In the genomic region with DNA sequence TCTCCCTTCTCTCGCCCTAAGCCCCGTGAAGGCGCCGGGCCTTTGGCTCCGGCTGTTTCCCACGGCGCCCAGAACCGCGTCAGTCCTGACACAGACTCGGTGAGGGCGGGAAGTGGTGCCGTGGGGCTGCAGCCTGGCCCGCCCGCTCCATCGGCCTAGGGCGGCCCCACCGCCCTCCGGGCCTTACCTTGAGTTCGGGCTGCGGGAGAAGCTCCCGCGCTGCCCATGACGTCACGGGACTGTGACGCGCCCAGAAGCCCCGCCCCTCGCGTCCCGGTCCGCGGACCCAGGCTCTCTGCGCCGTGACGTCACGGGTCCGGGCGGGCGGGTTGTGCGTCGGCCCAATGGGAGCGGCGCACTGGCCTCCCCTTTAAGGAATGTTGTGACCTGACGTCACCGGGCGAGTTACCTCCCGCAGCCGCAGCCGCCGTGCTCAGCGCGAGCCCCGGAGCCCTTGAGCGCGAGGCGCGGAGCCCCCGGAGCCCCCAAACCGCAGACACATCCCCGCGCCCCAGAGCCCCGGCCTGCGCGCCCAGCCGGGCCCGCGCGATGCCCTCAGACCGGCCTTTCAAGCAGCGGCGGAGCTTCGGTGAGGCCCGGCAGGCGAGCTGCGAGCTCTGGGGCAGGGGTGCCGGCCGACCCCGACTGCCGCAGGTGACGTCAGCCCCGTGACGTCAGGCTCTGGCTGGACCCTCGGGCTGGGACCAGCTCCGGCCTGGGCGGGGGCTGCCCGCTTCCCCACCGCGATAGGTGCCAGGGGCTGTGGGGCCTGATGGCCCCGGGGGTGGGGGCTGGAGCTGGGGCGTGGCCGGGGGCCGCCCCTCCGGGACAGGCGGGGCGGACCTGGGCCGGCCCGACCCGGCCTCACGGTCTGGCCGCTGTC, we compare ENCODE assay signal across 9 cellular contexts. TPM values are rescaled to one million over a fixed set of nuclear protein-coding genes. Genes with fewer than 3 reads are reported as not detected.
DNase-seq lines count a peak whose midpoint lies in the region; FAIRE-seq and TF ChIP-seq lines count a peak whose summit lies in the region.
"Had no signal": no experiment of that assay in that cellular context is flagged by ENCODE, and none has a peak within 500 bp of the region (broad histone marks: within the 10 kb centered on the region; RNA-seq: fewer than 3 reads in every experiment).

A gene (plus strand): TSS at position 399 of the 883 bp plus-strand sequence. CDS start 151 bp downstream, at position 550.

- peaks cover 0 to 5% of the 10 kb centered on the region in 2 donors for H3K4me1 ChIP-seq in kidney (ENCODE audit: control insufficient read depth in 1 of 2, insufficient read depth in 1 of 2, low read depth in 1 of 2, low read length in 2 of 2)

- H3K4me3 ChIP-seq in MG63: peak within 1 kb of the TSS; percentile 40
- peak within 1 kb of the TSS; percentile 86 to 90 for H3K4me3 ChIP-seq in kidney (ENCODE audit: low read length in 2 of 2)

- peak within 1 kb of the TSS; percentile 92 for H3K27ac Mint-ChIP-seq in chondrocyte (ENCODE audit: unreplicated experiment)

- intact Hi-C loops in kidney (cut with DNase I): no loop called here

- TF ChIP-seq CTCF in chondrocyte (IDR thresholded peaks at IDR 0.05) (no peak), kidney (IDR thresholded peaks at IDR 0.05; ENCODE audit: borderline replicate concordance, extremely low read depth, insufficient read depth) (no peak)

- peaks cover 2% of the 10 kb centered on the region for H3K36me3 Mint-ChIP-seq in chondrocyte (ENCODE audit: low read depth)

- no peaks in the 10 kb centered on the region for H3K27me3 Mint-ChIP-seq in chondrocyte (ENCODE audit: low read depth)

- DNase-seq in SHP77 (lab: John Stamatoyannopoulos, UW): peak; percentile 43 to 68
- no peak for DNase-seq in SHP77 treated with DMSO at 0.1 percent for 48 hours (lab: John Stamatoyannopoulos, UW)
- peak; percentile 72 for DNase-seq in MG63
- peak; percentile 94 for DNase-seq in activated CD4-positive, alpha-beta T cell treated with anti-CD3 and anti-CD28 coated beads for 48 hours
- DNase-seq in chondrocyte (ENCODE audit: low spot score): peak; percentile 97
- DNase-seq in kidney: peak; percentile 98
- peak; percentile 83 to 85 for DNase-seq in stimulated activated CD4-positive, alpha-beta T cell treated with anti-CD3 and anti-CD28 coated beads, Interleukin-12 subunit alpha, Interleukin-12 subunit beta, amount 100 ng/mL, for 24 hours (ENCODE audit: low read depth in 2 of 2)
- no peak for DNase-seq in NCI-H1436 treated with DMSO at 0.1 percent for 48 hours (lab: John Stamatoyannopoulos, UW)
- DNase-seq: DND-41 had no signal

- no peaks in the 10 kb centered on the region for H3K27me3 ChIP-seq in MG63

- peaks cover 19% of the 10 kb centered on the region for H3K4me1 Mint-ChIP-seq in chondrocyte (ENCODE audit: low read depth)

- H3K4me3 Mint-ChIP-seq in chondrocyte (ENCODE audit: unreplicated experiment): peak within 1 kb of the TSS; percentile 88

- peak within 1 kb of the TSS; percentile 97 to 99 for H3K9ac ChIP-seq in kidney (ENCODE audit: low read length in 2 of 2)

- FAIRE-seq in kidney (lab: Jason Lieb, UNC): no peak

- H3K9me3 Mint-ChIP-seq in chondrocyte (ENCODE audit: low read depth): no peaks in the 10 kb centered on the region

- H3K27ac ChIP-seq in kidney (ENCODE audit: low read depth in 2 of 2, low read length in 2 of 2): peak within 1 kb of the TSS; percentile 86 to 89

- H3K9me3 ChIP-seq in MG63: no peaks in the 10 kb centered on the region
- H3K9me3 ChIP-seq in kidney (ENCODE audit: control insufficient read depth in 1 of 2, low read length in 2 of 2): no peaks in the 10 kb centered on the region

- H3K36me3 ChIP-seq in MG63: peaks cover 5% of the 10 kb centered on the region
- no peaks in the 10 kb centered on the region for H3K36me3 ChIP-seq in kidney (ENCODE audit: control insufficient read depth in 1 of 2, insufficient read depth in 2 of 2, low read length in 2 of 2)

RNA-seq across cellular contexts. Expression of the gene that starts here (rescaled TPM):
- 0.13 TPM in 1 of 2 replicates, not detected in the other for total RNA-seq in MG63 (2014; rRNA removed; shearing (Covaris generic); ENCODE audit: low replicate concordance)
- total RNA-seq in chondrocyte: 49.4 to 128 TPM (median 120 TPM) in 3 replicates
- 42.5 TPM for total RNA-seq in kidney
- 153 TPM for polyA plus RNA-seq in kidney (ENCODE audit: insufficient read depth, low read depth, low replicate concordance)

Comparison
In these comparisons a context has a peak if more than half of its experiments do, and no peak if none do; other contexts are left out.
1. RNA of the gene that starts here (total RNA-seq): 49.4 to 128 TPM in chondrocyte and 42.5 TPM in kidney (single experiment); 0.13 TPM in MG63; every median in the first group is over 10 times any median in the second.
2. DNase-seq: peak in SHP77 (2 of 2), activated CD4-positive, alpha-beta T cell treated with anti-CD3 and anti-CD28 coated beads for 48 hours (single experiment), chondrocyte (single experiment), kidney (single experiment) and stimulated activated CD4-positive, alpha-beta T cell treated with anti-CD3 and anti-CD28 coated beads, Interleukin-12 subunit alpha, Interleukin-12 subunit beta, amount 100 ng/mL, for 24 hours (2 of 2); none in SHP77 treated with DMSO at 0.1 percent for 48 hours (single experiment) and NCI-H1436 treated with DMSO at 0.1 percent for 48 hours (single experiment).
3. Peak in DNase-seq and H3K4me3 ChIP-seq in MG63; RNA of the gene not detected or under 1 TPM.